In genomic region chr4:103075435-103075893, GRCh38 we compare ENCODE assay signal across 1 cellular context.
TF ChIP-seq lines count a peak whose summit lies in the region.

No MANE protein-coding gene starts in this region.

TF ChIP-seq in HepG2, 621 proteins besides CTCF, POLR2A, EP300 and RAD21 (continues in another document):
- TF ChIP-seq KMT2B (CRISPR knock-in tag; IDR thresholded peaks at IDR 0.05) (0 out of 2 replicates have a peak, but pooled peaks have one; percentile 15), ZNF710 (CRISPR knock-in tag; IDR thresholded peaks at IDR 0.05; ENCODE audit: borderline replicate concordance) (peak; percentile 80; the same call in 1 of the 2 replicates), POGZ (CRISPR knock-in tag; IDR thresholded peaks at IDR 0.05) (peak; percentile 78), MYC (CRISPR knock-in tag; IDR thresholded peaks at IDR 0.05; ENCODE audit: borderline replicate concordance) (peak; percentile 55; the same call in 1 of the 2 replicates), ARNT2 (CRISPR knock-in tag; IDR thresholded peaks at IDR 0.05; ENCODE audit: low read depth) (peak; percentile 46; the same call in 1 of the 2 replicates), ZNF766 (CRISPR knock-in tag; IDR thresholded peaks at IDR 0.05; ENCODE audit: borderline replicate concordance) (0 out of 2 replicates have a peak, but pooled peaks have one; percentile 49), YEATS2 (CRISPR knock-in tag; IDR thresholded peaks at IDR 0.05; ENCODE audit: borderline replicate concordance) (peak; percentile 69; the same call in 1 of the 2 replicates), ZNF629 (CRISPR knock-in tag; conservative IDR thresholded peaks at IDR 0.05) (peak; percentile 40; the same call in 1 of the 2 replicates), ZMAT5 (CRISPR knock-in tag; IDR thresholded peaks at IDR 0.05; ENCODE audit: borderline replicate concordance, low read depth) (no peak), POGK (CRISPR knock-in tag; conservative IDR thresholded peaks at IDR 0.05) (peak; percentile 68; the same call in 1 of the 2 replicates), ZSCAN9 (CRISPR knock-in tag; IDR thresholded peaks at IDR 0.05; ENCODE audit: borderline replicate concordance) (peak; percentile 83), ZFP37 (CRISPR knock-in tag; IDR thresholded peaks at IDR 0.05; ENCODE audit: borderline replicate concordance) (0 out of 2 replicates have a peak, but pooled peaks have one; percentile 69), FOSL2 (CRISPR knock-in tag; IDR thresholded peaks at IDR 0.05) (peak; percentile 89), ISX (CRISPR knock-in tag; conservative IDR thresholded peaks at IDR 0.05) (peak; percentile 31; the same call in 1 of the 2 replicates), NFKBIZ (CRISPR knock-in tag; IDR thresholded peaks at IDR 0.05) (peak; percentile 89), GATAD2A (CRISPR knock-in tag; IDR thresholded peaks at IDR 0.05) (peak; percentile 94), KMT2A (CRISPR knock-in tag; IDR thresholded peaks at IDR 0.05) (peak; percentile 30; the same call in 1 of the 2 replicates), JUN (CRISPR knock-in tag; IDR thresholded peaks at IDR 0.05) (0 out of 2 replicates have a peak, but pooled peaks have one; percentile 14), RXRB (CRISPR knock-in tag; IDR thresholded peaks at IDR 0.05; ENCODE audit: borderline replicate concordance) (peak; percentile 85), PPARG (CRISPR knock-in tag; conservative IDR thresholded peaks at IDR 0.05) (peak; percentile 55; the same call in 1 of the 2 replicates), JUNB (CRISPR knock-in tag; IDR thresholded peaks at IDR 0.05; ENCODE audit: borderline replicate concordance) (peak; percentile 52; the same call in 1 of the 2 replicates), ZC3H4 (CRISPR knock-in tag; IDR thresholded peaks at IDR 0.05; ENCODE audit: borderline replicate concordance) (no peak), ZBTB38 (CRISPR knock-in tag; IDR thresholded peaks at IDR 0.05) (no peak), KLF13 (CRISPR knock-in tag; IDR thresholded peaks at IDR 0.05) (no peak), ZSCAN5A (CRISPR knock-in tag; IDR thresholded peaks at IDR 0.05; ENCODE audit: borderline replicate concordance) (peak; percentile 37; the same call in 1 of the 2 replicates), RFX3 (CRISPR knock-in tag; IDR thresholded peaks at IDR 0.05) (peak; percentile 38; the same call in 1 of the 2 replicates), ZNF317 (CRISPR knock-in tag; IDR thresholded peaks at IDR 0.05) (peak; percentile 70; the same call in 1 of the 2 replicates), EHMT2 (IDR thresholded peaks at IDR 0.05; ENCODE audit: borderline replicate concordance, low read depth, low read length) (peak; percentile 33; the same call in 1 of the 2 replicates), HHEX (CRISPR knock-in tag; IDR thresholded peaks at IDR 0.05) (peak; percentile 23; the same call in 1 of the 2 replicates), REPIN1 (CRISPR knock-in tag; IDR thresholded peaks at IDR 0.05; ENCODE audit: borderline replicate concordance, low read depth) (peak; percentile 79; the same call in 1 of the 2 replicates), ZMYM4 (CRISPR knock-in tag; IDR thresholded peaks at IDR 0.05) (peak; percentile 87), ARID5B (CRISPR knock-in tag; IDR thresholded peaks at IDR 0.05) (peak; percentile 97), ZNF337 (CRISPR knock-in tag; IDR thresholded peaks at IDR 0.05; ENCODE audit: borderline replicate concordance, low read depth) (0 out of 2 replicates have a peak, but pooled peaks have one; percentile 38), SNAI1 (CRISPR knock-in tag; IDR thresholded peaks at IDR 0.05; ENCODE audit: borderline replicate concordance) (no peak), MXI1 (IDR thresholded peaks at IDR 0.05; ENCODE audit: borderline replicate concordance, low read depth, low read length) (peak; percentile 81; the same call in 1 of the 3 replicates), ZNF20 (CRISPR knock-in tag; IDR thresholded peaks at IDR 0.05) (no peak), FOXK1 (CRISPR knock-in tag; IDR thresholded peaks at IDR 0.05; ENCODE audit: borderline replicate concordance, low read depth) (peak; percentile 92)
- TF ChIP-seq, protein P1, sequence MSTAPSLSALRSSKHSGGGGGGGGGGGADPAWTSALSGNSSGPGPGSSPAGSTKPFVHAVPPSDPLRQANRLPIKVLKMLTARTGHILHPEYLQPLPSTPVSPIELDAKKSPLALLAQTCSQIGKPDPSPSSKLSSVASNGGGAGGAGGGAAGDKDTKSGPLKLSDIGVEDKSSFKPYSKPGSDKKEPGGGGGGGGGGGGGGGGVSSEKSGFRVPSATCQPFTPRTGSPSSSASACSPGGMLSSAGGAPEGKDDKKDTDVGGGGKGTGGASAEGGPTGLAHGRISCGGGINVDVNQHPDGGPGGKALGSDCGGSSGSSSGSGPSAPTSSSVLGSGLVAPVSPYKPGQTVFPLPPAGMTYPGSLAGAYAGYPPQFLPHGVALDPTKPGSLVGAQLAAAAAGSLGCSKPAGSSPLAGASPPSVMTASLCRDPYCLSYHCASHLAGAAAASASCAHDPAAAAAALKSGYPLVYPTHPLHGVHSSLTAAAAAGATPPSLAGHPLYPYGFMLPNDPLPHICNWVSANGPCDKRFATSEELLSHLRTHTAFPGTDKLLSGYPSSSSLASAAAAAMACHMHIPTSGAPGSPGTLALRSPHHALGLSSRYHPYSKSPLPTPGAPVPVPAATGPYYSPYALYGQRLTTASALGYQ (CRISPR knock-in tag; IDR thresholded peaks at IDR 0.05), result peak; percentile 39; the same call in 1 of the 2 replicates
- TF ChIP-seq, protein P2, sequence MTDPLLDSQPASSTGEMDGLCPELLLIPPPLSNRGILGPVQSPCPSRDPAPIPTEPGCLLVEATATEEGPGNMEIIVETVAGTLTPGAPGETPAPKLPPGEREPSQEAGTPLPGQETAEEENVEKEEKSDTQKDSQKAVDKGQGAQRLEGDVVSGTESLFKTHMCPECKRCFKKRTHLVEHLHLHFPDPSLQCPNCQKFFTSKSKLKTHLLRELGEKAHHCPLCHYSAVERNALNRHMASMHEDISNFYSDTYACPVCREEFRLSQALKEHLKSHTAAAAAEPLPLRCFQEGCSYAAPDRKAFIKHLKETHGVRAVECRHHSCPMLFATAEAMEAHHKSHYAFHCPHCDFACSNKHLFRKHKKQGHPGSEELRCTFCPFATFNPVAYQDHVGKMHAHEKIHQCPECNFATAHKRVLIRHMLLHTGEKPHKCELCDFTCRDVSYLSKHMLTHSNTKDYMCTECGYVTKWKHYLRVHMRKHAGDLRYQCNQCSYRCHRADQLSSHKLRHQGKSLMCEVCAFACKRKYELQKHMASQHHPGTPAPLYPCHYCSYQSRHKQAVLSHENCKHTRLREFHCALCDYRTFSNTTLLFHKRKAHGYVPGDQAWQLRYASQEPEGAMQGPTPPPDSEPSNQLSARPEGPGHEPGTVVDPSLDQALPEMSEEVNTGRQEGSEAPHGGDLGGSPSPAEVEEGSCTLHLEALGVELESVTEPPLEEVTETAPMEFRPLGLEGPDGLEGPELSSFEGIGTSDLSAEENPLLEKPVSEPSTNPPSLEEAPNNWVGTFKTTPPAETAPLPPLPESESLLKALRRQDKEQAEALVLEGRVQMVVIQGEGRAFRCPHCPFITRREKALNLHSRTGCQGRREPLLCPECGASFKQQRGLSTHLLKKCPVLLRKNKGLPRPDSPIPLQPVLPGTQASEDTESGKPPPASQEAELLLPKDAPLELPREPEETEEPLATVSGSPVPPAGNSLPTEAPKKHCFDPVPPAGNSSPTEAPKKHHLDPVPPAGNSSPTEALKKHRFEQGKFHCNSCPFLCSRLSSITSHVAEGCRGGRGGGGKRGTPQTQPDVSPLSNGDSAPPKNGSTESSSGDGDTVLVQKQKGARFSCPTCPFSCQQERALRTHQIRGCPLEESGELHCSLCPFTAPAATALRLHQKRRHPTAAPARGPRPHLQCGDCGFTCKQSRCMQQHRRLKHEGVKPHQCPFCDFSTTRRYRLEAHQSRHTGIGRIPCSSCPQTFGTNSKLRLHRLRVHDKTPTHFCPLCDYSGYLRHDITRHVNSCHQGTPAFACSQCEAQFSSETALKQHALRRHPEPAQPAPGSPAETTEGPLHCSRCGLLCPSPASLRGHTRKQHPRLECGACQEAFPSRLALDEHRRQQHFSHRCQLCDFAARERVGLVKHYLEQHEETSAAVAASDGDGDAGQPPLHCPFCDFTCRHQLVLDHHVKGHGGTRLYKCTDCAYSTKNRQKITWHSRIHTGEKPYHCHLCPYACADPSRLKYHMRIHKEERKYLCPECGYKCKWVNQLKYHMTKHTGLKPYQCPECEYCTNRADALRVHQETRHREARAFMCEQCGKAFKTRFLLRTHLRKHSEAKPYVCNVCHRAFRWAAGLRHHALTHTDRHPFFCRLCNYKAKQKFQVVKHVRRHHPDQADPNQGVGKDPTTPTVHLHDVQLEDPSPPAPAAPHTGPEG (CRISPR knock-in tag; IDR thresholded peaks at IDR 0.05), result 0 out of 2 replicates have a peak, but pooled peaks have one; percentile 19
- TF ChIP-seq, protein P3, sequence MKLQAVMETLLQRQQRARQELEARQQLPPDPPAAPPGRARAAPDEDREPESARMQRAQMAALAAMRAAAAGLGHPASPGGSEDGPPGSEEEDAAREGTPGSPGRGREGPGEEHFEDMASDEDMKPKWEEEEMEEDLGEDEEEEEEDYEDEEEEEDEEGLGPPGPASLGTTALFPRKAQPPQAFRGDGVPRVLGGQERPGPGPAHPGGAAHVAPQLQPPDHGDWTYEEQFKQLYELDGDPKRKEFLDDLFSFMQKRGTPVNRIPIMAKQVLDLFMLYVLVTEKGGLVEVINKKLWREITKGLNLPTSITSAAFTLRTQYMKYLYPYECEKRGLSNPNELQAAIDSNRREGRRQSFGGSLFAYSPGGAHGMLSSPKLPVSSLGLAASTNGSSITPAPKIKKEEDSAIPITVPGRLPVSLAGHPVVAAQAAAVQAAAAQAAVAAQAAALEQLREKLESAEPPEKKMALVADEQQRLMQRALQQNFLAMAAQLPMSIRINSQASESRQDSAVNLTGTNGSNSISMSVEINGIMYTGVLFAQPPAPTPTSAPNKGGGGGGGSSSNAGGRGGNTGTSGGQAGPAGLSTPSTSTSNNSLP (IDR thresholded peaks at IDR 0.05; ENCODE audit: low read depth, low read length), result 0 out of 2 replicates have a peak, but pooled peaks have one; percentile 10
